In the genomic region with DNA sequence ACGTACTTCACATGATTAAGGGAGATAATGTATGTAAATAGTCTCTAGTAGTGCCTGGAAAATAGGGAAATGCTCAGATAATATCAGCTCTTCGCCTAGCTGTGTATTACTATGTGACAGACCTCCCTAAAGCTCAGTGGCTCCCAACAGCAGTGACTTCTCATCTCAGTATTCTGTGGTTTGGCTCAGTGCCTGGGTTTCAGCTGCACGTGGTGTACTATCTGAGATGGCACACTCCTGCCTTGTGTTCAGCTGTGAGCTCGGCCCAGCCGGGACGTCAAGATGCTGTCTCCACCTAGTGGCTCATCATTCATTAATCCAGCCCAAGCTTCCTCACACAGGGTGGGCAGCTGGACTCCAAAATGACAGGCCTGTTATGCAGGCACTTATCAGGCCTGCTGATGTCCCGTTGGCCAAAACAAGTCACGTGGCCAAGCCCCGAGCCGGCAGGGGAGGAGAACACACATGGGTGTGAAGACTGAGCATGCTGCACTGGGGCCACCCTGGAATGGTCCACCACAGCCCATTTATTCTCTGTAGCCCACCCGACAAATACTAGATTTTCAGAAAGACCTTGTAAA, we compare ENCODE assay signal across 8 cellular contexts.
DNase-seq lines count a peak whose midpoint lies in the region; ATAC-seq and TF ChIP-seq lines count a peak whose summit lies in the region.

No MANE protein-coding gene starts in this region.

- TF ChIP-seq CTCF in KMS-11 (conservative IDR thresholded peaks at IDR 0.05; ENCODE audit: low read depth, low read length), result peak; percentile 66

- H3K4me2 ChIP-seq in KMS-11, result peak overlapping the region; percentile 39

- peaks cover 73% of the 10 kb centered on the region for H3K36me3 Mint-ChIP-seq in activated naive CD4-positive, alpha-beta T cell treated with anti-CD3 and anti-CD28 coated beads, Interleukin-2, amount 10 ng/mL, durations not matched to agents 7 days and 5 days

- H3K9me3 Mint-ChIP-seq in activated naive CD4-positive, alpha-beta T cell treated with anti-CD3 and anti-CD28 coated beads, Interleukin-2, amount 10 ng/mL, durations not matched to agents 7 days and 5 days, result no peaks in the 10 kb centered on the region

- H3K27ac Mint-ChIP-seq in activated naive CD4-positive, alpha-beta T cell treated with anti-CD3 and anti-CD28 coated beads, Interleukin-2, amount 10 ng/mL, durations not matched to agents 7 days and 5 days, result peak overlapping the region; percentile 76

- peaks cover 24% of the 10 kb centered on the region for H3K79me2 ChIP-seq in KMS-11 (ENCODE audit: insufficient read depth, low read depth)

- no peak overlapping the region for H3K4me3 Mint-ChIP-seq in activated naive CD4-positive, alpha-beta T cell treated with anti-CD3 and anti-CD28 coated beads, Interleukin-2, amount 10 ng/mL, durations not matched to agents 7 days and 5 days

- no peak overlapping the region for H3K4me3 ChIP-seq in KMS-11 (IDR thresholded peaks at IDR 0.05; ENCODE audit: insufficient read depth, low read depth, low read length)
- H3K4me3 ChIP-seq in rectal smooth muscle tissue (ENCODE audit: low read length), result no peak overlapping the region

- H3K36me3 ChIP-seq in KMS-11 (ENCODE audit: insufficient read depth) (peaks cover 29% of the 10 kb centered on the region; the same call in 1 of the 2 replicates), rectal smooth muscle tissue (ENCODE audit: control insufficient read depth, insufficient read depth, low read length) (peaks cover 19% of the 10 kb centered on the region)

- H3K9ac ChIP-seq in KMS-11, result no peak overlapping the region
- no peak overlapping the region for H3K9ac ChIP-seq in rectal smooth muscle tissue (ENCODE audit: low read length)

- peaks cover 58% of the 10 kb centered on the region for H3K4me1 ChIP-seq in KMS-11 (ENCODE audit: low read depth, poor library complexity, severe bottlenecking)
- H3K4me1 ChIP-seq in rectal smooth muscle tissue (ENCODE audit: control insufficient read depth, insufficient read depth, low read length), result peaks cover 15% of the 10 kb centered on the region

- peak; percentile 97 for ATAC-seq in GM21737 (IDR thresholded peaks at IDR 0.05; ENCODE audit: unreplicated experiment)
- ATAC-seq in SK-N-SH treated with all-trans-retinoic acid at 6 μM for 48 hours, result peak; percentile 99

- DNase-seq in EL (peak; percentile 100), glomerular visceral epithelial cell (ENCODE audit: extremely low spot score) (peak; percentile 99)
- DNase-seq in activated naive CD4-positive, alpha-beta T cell treated with anti-CD3 and anti-CD28 coated beads, Interleukin-2, amount 10 ng/mL, durations not matched to agents 7 days and 5 days, result peak; percentile 88
- DNase-seq in NK-92 treated with Interleukin-12 subunit alpha and Interleukin-12 subunit beta, amount 100 ng/mL, for 24 hours (lab: John Stamatoyannopoulos, UW), result no peak

- 0 out of 2 replicates have a peak, but pooled peaks cover 12% of the 10 kb centered on the region for H4K20me1 ChIP-seq in KMS-11 (ENCODE audit: insufficient read depth)

- peaks cover 34% of the 10 kb centered on the region for H3K4me1 Mint-ChIP-seq in activated naive CD4-positive, alpha-beta T cell treated with anti-CD3 and anti-CD28 coated beads, Interleukin-2, amount 10 ng/mL, durations not matched to agents 7 days and 5 days

- H2AFZ ChIP-seq in KMS-11 (ENCODE audit: low read depth), result no peak overlapping the region

- H3K27ac ChIP-seq in KMS-11 (peak overlapping the region; percentile 71), rectal smooth muscle tissue (ENCODE audit: low read depth, low read length) (peak overlapping the region; percentile 6)

- no peaks in the 10 kb centered on the region for H3K27me3 ChIP-seq in KMS-11 (ENCODE audit: insufficient read depth, low read depth)
- no peaks in the 10 kb centered on the region for H3K27me3 ChIP-seq in rectal smooth muscle tissue (ENCODE audit: control insufficient read depth, insufficient read depth, low read length)

- H3K27me3 Mint-ChIP-seq in activated naive CD4-positive, alpha-beta T cell treated with anti-CD3 and anti-CD28 coated beads, Interleukin-2, amount 10 ng/mL, durations not matched to agents 7 days and 5 days, result no peaks in the 10 kb centered on the region

- CTCF ChIA-PET in activated naive CD4-positive, alpha-beta T cell treated with anti-CD3 and anti-CD28 coated beads, Interleukin-2, amount 10 ng/mL, durations not matched to agents 7 days and 5 days (lab: Charles Lee), result interaction anchor here (0.7 to 2.1 kb wide), 12 partner anchors 8 to 229 kb away, joined by 3 to 10 read pairs (median 4); partner anchors contain the start of gene CTPS1

TF ChIP-seq in SK-N-SH treated with all-trans-retinoic acid at 6 μM for 48 hours, 23 proteins besides CTCF, POLR2A, EP300 and RAD21:
- TF ChIP-seq ISL1 (CRISPR knock-in tag; IDR thresholded peaks at IDR 0.05) (peak; percentile 37; the same call in 1 of the 2 replicates), CREB5 (CRISPR knock-in tag; IDR thresholded peaks at IDR 0.05; ENCODE audit: low read depth) (no peak), PPARA (CRISPR knock-in tag; IDR thresholded peaks at IDR 0.05; ENCODE audit: borderline replicate concordance) (no peak), TOX (CRISPR knock-in tag; IDR thresholded peaks at IDR 0.05; ENCODE audit: borderline replicate concordance) (no peak), TCF4 (CRISPR knock-in tag; IDR thresholded peaks at IDR 0.05; ENCODE audit: borderline replicate concordance) (peak; percentile 42; the same call in 1 of the 2 replicates)
